In the genomic region with DNA sequence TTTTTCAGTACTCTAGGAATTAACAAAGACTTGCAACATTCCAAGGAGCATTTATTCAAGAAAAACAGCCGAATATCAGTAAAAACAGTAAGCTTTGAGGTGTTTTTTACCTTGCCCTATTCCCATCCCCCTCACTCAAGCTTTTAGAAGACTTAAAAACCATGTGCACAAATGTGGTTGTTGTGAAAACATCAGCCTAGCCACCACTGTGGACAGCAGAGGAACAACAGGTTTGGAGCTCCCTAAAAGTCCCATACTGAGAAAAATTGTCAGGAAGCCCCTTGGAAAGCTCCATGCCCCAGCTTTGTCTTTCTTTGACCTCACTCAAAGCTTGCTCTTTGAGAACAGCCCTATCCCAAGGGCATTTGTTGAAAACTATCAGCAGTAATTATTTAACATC, we compare ENCODE assay signal across 20 cellular contexts. TPM values are rescaled to one million over a fixed set of nuclear protein-coding genes. Genes with fewer than 3 reads are reported as not detected.
A peak's percentile ranks its signal among the peaks of the same experiment; 100 is the strongest.
DNase-seq lines count a peak whose midpoint lies in the region; ATAC-seq and TF ChIP-seq lines count a peak whose summit lies in the region.
"Had no signal": no experiment of that assay in that cellular context is flagged by ENCODE, and none has a peak within 500 bp of the region (broad histone marks: within the 10 kb centered on the region; RNA-seq: fewer than 3 reads in every experiment).

No MANE protein-coding gene starts in this region.

- no peak for TF ChIP-seq CTCF in neutrophil (IDR thresholded peaks at IDR 0.05)
- no peak for TF ChIP-seq CTCF in GM20000 (IDR thresholded peaks at IDR 0.05; ENCODE audit: extremely low read depth, missing control alignments)

- peaks cover 67% of the 10 kb centered on the region for H3K36me3 Mint-ChIP-seq in activated CD8-positive, alpha-beta memory T cell treated with anti-CD3 and anti-CD28 coated beads, Interleukin-2, amount 10 ng/mL, durations not matched to agents 7 days and 5 days
- peaks cover 36% of the 10 kb centered on the region for H3K36me3 Mint-ChIP-seq in CD4-positive, CD25-positive, alpha-beta regulatory T cell
- H3K36me3 Mint-ChIP-seq in activated T-helper 17 cell treated with anti-CD3 and anti-CD28 coated beads, Interleukin-2, amount 50 U/mL, for 72 hours (ENCODE audit: low read depth) = peaks cover 96% of the 10 kb centered on the region

- H3K4me1 Mint-ChIP-seq in activated CD8-positive, alpha-beta memory T cell treated with anti-CD3 and anti-CD28 coated beads, Interleukin-2, amount 10 ng/mL, durations not matched to agents 7 days and 5 days = peaks cover 70% of the 10 kb centered on the region
- H3K4me1 Mint-ChIP-seq in CD4-positive, CD25-positive, alpha-beta regulatory T cell = peaks cover 5 to 12% (median 8%) of the 10 kb centered on the region in 4 donors
- H3K4me1 Mint-ChIP-seq in activated T-helper 17 cell treated with anti-CD3 and anti-CD28 coated beads, Interleukin-2, amount 50 U/mL, for 72 hours = peaks cover 22% of the 10 kb centered on the region

- no peak overlapping the region for H3K4me3 Mint-ChIP-seq in activated CD8-positive, alpha-beta memory T cell treated with anti-CD3 and anti-CD28 coated beads, Interleukin-2, amount 10 ng/mL, durations not matched to agents 7 days and 5 days
- H3K4me3 Mint-ChIP-seq in CD4-positive, CD25-positive, alpha-beta regulatory T cell = no peak overlapping the region
- H3K4me3 Mint-ChIP-seq in activated T-helper 17 cell treated with anti-CD3 and anti-CD28 coated beads, Interleukin-2, amount 50 U/mL, for 72 hours = no peak overlapping the region
- H3K4me3 Mint-ChIP-seq: GM23338, H9, IgD-negative memory B cell had no signal

- peak; percentile 52 for ATAC-seq in activated CD8-positive, alpha-beta memory T cell treated with anti-CD3 and anti-CD28 coated beads, Interleukin-2, amount 10 ng/mL, durations not matched to agents 7 days and 5 days
- ATAC-seq in CD4-positive, CD25-positive, alpha-beta regulatory T cell (ENCODE audit: low read depth in 2 of 2) = no peak
- ATAC-seq in activated T-helper 17 cell treated with anti-CD3 and anti-CD28 coated beads, Interleukin-2, amount 50 U/mL, for 72 hours (replicated peaks) = no peak
- ATAC-seq: GM23338, Panc1 had no signal

- H3K27me3 Mint-ChIP-seq in activated CD8-positive, alpha-beta memory T cell treated with anti-CD3 and anti-CD28 coated beads, Interleukin-2, amount 10 ng/mL, durations not matched to agents 7 days and 5 days = no peaks in the 10 kb centered on the region
- H3K27me3 Mint-ChIP-seq in CD4-positive, CD25-positive, alpha-beta regulatory T cell = no peaks in the 10 kb centered on the region
- no peaks in the 10 kb centered on the region for H3K27me3 Mint-ChIP-seq in activated T-helper 17 cell treated with anti-CD3 and anti-CD28 coated beads, Interleukin-2, amount 50 U/mL, for 72 hours
- H3K27me3 Mint-ChIP-seq: IgD-negative memory B cell had no signal

- H3K36me3 ChIP-seq in CD4-positive, CD25-positive, alpha-beta regulatory T cell (ENCODE audit: control insufficient read depth, insufficient read depth, low read length) = peaks cover 35% of the 10 kb centered on the region
- peaks cover 52% of the 10 kb centered on the region for H3K36me3 ChIP-seq in neutrophil

- H3K4me3 ChIP-seq in CD4-positive, CD25-positive, alpha-beta regulatory T cell (ENCODE audit: low read depth, low read length) = no peak overlapping the region
- H3K4me3 ChIP-seq in neutrophil (ENCODE audit: low read depth in 1 of 2, low read length in 1 of 2) = no peak overlapping the region
- H3K4me3 ChIP-seq: GM23338 had no signal

- CTCF ChIA-PET in activated CD8-positive, alpha-beta memory T cell treated with anti-CD3 and anti-CD28 coated beads, Interleukin-2, amount 10 ng/mL, durations not matched to agents 7 days and 5 days (lab: Charles Lee) = interaction anchor here (1.2 to 2.5 kb wide), 10 partner anchors 9 to 54 kb away, joined by 3 to 12 read pairs (median 5); partner anchors contain the start of gene RSL24D1

- no peaks in the 10 kb centered on the region for H3K4me1 ChIP-seq in CD4-positive, CD25-positive, alpha-beta regulatory T cell (ENCODE audit: control insufficient read depth, insufficient read depth, low read length, poor library complexity, severe bottlenecking)
- peaks cover 39 to 67% of the 10 kb centered on the region in 2 experiments for H3K4me1 ChIP-seq in neutrophil (ENCODE audit: control insufficient read depth in 1 of 2, insufficient read depth in 1 of 2, low read depth in 1 of 2, low read length in 1 of 2)

- no peaks in the 10 kb centered on the region for H3K9me3 Mint-ChIP-seq in activated CD8-positive, alpha-beta memory T cell treated with anti-CD3 and anti-CD28 coated beads, Interleukin-2, amount 10 ng/mL, durations not matched to agents 7 days and 5 days (ENCODE audit: low read depth)
- no peaks in the 10 kb centered on the region for H3K9me3 Mint-ChIP-seq in CD4-positive, CD25-positive, alpha-beta regulatory T cell
- H3K9me3 Mint-ChIP-seq in activated T-helper 17 cell treated with anti-CD3 and anti-CD28 coated beads, Interleukin-2, amount 50 U/mL, for 72 hours = no peaks in the 10 kb centered on the region
- H3K9me3 Mint-ChIP-seq: GM23338, H9, IgD-negative memory B cell had no signal

- no peaks in the 10 kb centered on the region for H3K9me3 ChIP-seq in CD4-positive, CD25-positive, alpha-beta regulatory T cell (ENCODE audit: control insufficient read depth in 2 of 2, low read length in 2 of 2)
- H3K9me3 ChIP-seq in neutrophil = no peaks in the 10 kb centered on the region

- DNase-seq in activated CD8-positive, alpha-beta memory T cell treated with anti-CD3 and anti-CD28 coated beads, Interleukin-2, amount 10 ng/mL, durations not matched to agents 7 days and 5 days = no peak
- DNase-seq in activated CD8-positive, alpha-beta memory T cell treated with anti-CD3 and anti-CD28 coated beads for 24 hours = no peak
- no peak for DNase-seq in CD4-positive, CD25-positive, alpha-beta regulatory T cell
- no peak for DNase-seq in GM20000 (ENCODE audit: low spot score)
- no peak for DNase-seq in amygdala (lab: John Stamatoyannopoulos, UW)
- DNase-seq: 8988T, H9, NCI-H1048, NCI-H1417 treated with DMSO at 0.1 percent for 48 hours, NCI-H1694 treated with DMSO at 0.1 percent for 48 hours, NCI-H2081, NCI-H2227 treated with DMSO at 0.1 percent for 48 hours, NCI-H526 treated with DMSO at 0.1 percent for 48 hours, SHP77 treated with DMSO at 0.1 percent for 48 hours had no signal

- H3K27me3 ChIP-seq in CD4-positive, CD25-positive, alpha-beta regulatory T cell (ENCODE audit: control insufficient read depth, insufficient read depth, low read length) = no peaks in the 10 kb centered on the region
- no peaks in the 10 kb centered on the region for H3K27me3 ChIP-seq in neutrophil

- H3K27ac Mint-ChIP-seq in activated CD8-positive, alpha-beta memory T cell treated with anti-CD3 and anti-CD28 coated beads, Interleukin-2, amount 10 ng/mL, durations not matched to agents 7 days and 5 days = peak overlapping the region; percentile 37
- H3K27ac Mint-ChIP-seq in CD4-positive, CD25-positive, alpha-beta regulatory T cell = peak overlapping the region in 2 of 3 donors; percentile 20 to 30
- peak overlapping the region; percentile 52 for H3K27ac Mint-ChIP-seq in activated T-helper 17 cell treated with anti-CD3 and anti-CD28 coated beads, Interleukin-2, amount 50 U/mL, for 72 hours
- H3K27ac Mint-ChIP-seq: GM23338, H9, IgD-negative memory B cell had no signal

- no peak overlapping the region for H3K27ac ChIP-seq in CD4-positive, CD25-positive, alpha-beta regulatory T cell (ENCODE audit: insufficient read depth, low read length, poor library complexity, severe bottlenecking)
- H3K27ac ChIP-seq in neutrophil = peak overlapping the region; percentile 74
- H3K27ac ChIP-seq: RWPE1 had no signal

RNA-seq across cellular contexts. Expression of gene RSL24D1, which starts 34.7 kb away (rescaled TPM):
- 10 to 100 TPM; 79.1 to 94.2 TPM for total RNA-seq in activated CD8-positive, alpha-beta memory T cell treated with anti-CD3 and anti-CD28 coated beads, Interleukin-2, amount 10 ng/mL, durations not matched to agents 7 days and 5 days
- 121 TPM for total RNA-seq in CD4-positive, CD25-positive, alpha-beta regulatory T cell
- polyA plus RNA-seq in CD4-positive, CD25-positive, alpha-beta regulatory T cell = 100 to 1,000 TPM in 3 of 4 donors, 10 to 100 TPM in 1; 85.4 to 118 (median 104) TPM
- total RNA-seq in activated T-helper 17 cell treated with anti-CD3 and anti-CD28 coated beads, Interleukin-2, amount 50 U/mL, for 72 hours = 100 to 1,000 TPM; 107 to 111 TPM

RNA-seq across cellular contexts. Expression of gene RAB27A, which starts 58.2 kb away (rescaled TPM):
- total RNA-seq in activated CD8-positive, alpha-beta memory T cell treated with anti-CD3 and anti-CD28 coated beads, Interleukin-2, amount 10 ng/mL, durations not matched to agents 7 days and 5 days = 100 to 1,000 TPM; 136 to 149 TPM
- 34.0 TPM for total RNA-seq in CD4-positive, CD25-positive, alpha-beta regulatory T cell
- 10 to 100 TPM; 39.1 to 69.2 (median 46.1) TPM for polyA plus RNA-seq in CD4-positive, CD25-positive, alpha-beta regulatory T cell
- total RNA-seq in activated T-helper 17 cell treated with anti-CD3 and anti-CD28 coated beads, Interleukin-2, amount 50 U/mL, for 72 hours = 100 to 1,000 TPM in 1 of 2 donors, 10 to 100 TPM in 1; 99.2 to 138 TPM
